Comparison of ENCODE assay signal across 1 cellular context in genomic region chr1:54886724-54887664, GRCh38.
TF ChIP-seq lines count a peak whose summit lies in the region.

A gene with protein sequence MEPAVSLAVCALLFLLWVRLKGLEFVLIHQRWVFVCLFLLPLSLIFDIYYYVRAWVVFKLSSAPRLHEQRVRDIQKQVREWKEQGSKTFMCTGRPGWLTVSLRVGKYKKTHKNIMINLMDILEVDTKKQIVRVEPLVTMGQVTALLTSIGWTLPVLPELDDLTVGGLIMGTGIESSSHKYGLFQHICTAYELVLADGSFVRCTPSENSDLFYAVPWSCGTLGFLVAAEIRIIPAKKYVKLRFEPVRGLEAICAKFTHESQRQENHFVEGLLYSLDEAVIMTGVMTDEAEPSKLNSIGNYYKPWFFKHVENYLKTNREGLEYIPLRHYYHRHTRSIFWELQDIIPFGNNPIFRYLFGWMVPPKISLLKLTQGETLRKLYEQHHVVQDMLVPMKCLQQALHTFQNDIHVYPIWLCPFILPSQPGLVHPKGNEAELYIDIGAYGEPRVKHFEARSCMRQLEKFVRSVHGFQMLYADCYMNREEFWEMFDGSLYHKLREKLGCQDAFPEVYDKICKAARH (minus strand): TSS chr1:54887195. CDS start chr1:54887119, 76 bp downstream.

TF ChIP-seq in WTC11, 78 proteins besides CTCF, POLR2A, EP300 and RAD21 (continued from another document):
- TF ChIP-seq ATF2 (CRISPR knock-in tag; IDR thresholded peaks at IDR 0.05; ENCODE audit: borderline replicate concordance, low read depth) (no peak), ZNF423 (CRISPR knock-in tag; IDR thresholded peaks at IDR 0.05) (no peak), TCF7 (CRISPR knock-in tag; IDR thresholded peaks at IDR 0.05; ENCODE audit: low read depth) (peak; percentile 90), ESRRA (CRISPR knock-in tag; IDR thresholded peaks at IDR 0.05; ENCODE audit: borderline replicate concordance) (peak; percentile 66; the same call in 1 of the 2 replicates), ZNF121 (CRISPR knock-in tag; IDR thresholded peaks at IDR 0.05) (no peak), FOXP1 (CRISPR knock-in tag; IDR thresholded peaks at IDR 0.05; ENCODE audit: borderline replicate concordance) (peak; percentile 88)
- TF ChIP-seq, protein P1, sequence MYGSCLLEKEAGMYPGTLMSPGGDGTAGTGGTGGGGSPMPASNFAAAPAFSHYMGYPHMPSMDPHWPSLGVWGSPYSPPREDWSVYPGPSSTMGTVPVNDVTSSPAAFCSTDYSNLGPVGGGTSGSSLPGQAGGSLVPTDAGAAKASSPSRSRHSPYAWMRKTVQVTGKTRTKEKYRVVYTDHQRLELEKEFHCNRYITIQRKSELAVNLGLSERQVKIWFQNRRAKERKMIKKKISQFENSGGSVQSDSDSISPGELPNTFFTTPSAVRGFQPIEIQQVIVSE (CRISPR knock-in tag; IDR thresholded peaks at IDR 0.05; ENCODE audit: borderline replicate concordance): no peak
TF ChIP-seq in WTC11: peak in this region for 30.
